ENCODE assay signal across 8 cellular contexts in the genomic region with DNA sequence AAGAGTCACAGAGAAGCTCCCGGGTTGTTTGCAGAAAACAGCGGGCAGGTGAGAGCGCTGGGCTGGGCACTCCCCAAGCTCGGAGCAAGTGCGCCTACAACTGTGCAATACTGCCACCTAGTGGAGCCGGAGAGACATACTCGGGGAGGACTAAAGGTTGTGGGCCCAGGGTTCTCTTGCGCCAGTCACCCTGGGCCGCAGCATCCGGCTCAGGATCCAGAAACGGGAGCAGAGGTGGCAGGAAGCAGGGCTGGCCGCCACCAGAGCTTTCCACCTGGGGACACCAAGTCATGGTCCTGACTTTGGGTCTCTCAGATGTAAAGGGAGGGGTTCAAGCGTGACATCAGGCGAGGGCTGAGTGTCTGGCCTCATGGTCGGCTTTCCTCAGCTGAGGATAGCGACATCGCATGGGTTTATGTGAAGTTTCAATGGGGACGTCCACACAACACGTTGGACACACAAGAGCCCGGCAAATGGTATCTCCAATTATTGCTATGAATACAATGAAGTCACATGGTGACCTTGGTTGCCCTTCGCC. TPM values are rescaled to one million over a fixed set of nuclear protein-coding genes. Genes with fewer than 3 reads are reported as not detected.
DNase-seq lines count a peak whose midpoint lies in the region; ATAC-seq and TF ChIP-seq lines count a peak whose summit lies in the region.

No MANE protein-coding gene starts in this region.

- H3K36me3 Mint-ChIP-seq in endothelial cell (ENCODE audit: low read depth, unreplicated experiment) = no peaks in the 10 kb centered on the region
- H3K36me3 Mint-ChIP-seq in mesothelial cell of epicardium = no peaks in the 10 kb centered on the region

- peak; percentile 92 for TF ChIP-seq CTCF in GM13976 (IDR thresholded peaks at IDR 0.05; ENCODE audit: borderline replicate concordance, control extremely low read depth, extremely low read depth, insufficient read depth, missing control alignments)
- peak; percentile 94 for TF ChIP-seq CTCF in endothelial cell (IDR thresholded peaks at IDR 0.05; ENCODE audit: unreplicated experiment)
- TF ChIP-seq CTCF in mesothelial cell of epicardium (IDR thresholded peaks at IDR 0.05; ENCODE audit: unreplicated experiment) = peak; percentile 94

- H3K9me3 Mint-ChIP-seq in endothelial cell (ENCODE audit: unreplicated experiment) = no peaks in the 10 kb centered on the region
- H3K9me3 Mint-ChIP-seq in mesothelial cell of epicardium = no peaks in the 10 kb centered on the region

- H3K27me3 Mint-ChIP-seq in endothelial cell (ENCODE audit: unreplicated experiment) = peaks cover 2% of the 10 kb centered on the region
- H3K27me3 Mint-ChIP-seq in mesothelial cell of epicardium (ENCODE audit: low read depth) = peaks cover 71% of the 10 kb centered on the region

- DNase-seq in GM13976 (ENCODE audit: low spot score) (peak; percentile 88), HUDEP-2 (lab: John Stamatoyannopoulos, UW; ENCODE audit: unreplicated experiment in 76 of 76) (peak in 71 of 76 experiments; percentile 27 to 86 (median 61)), NOMO-1 (lab: John Stamatoyannopoulos, UW; ENCODE audit: unreplicated experiment in 2 of 2) (peak; percentile 77 to 83), endothelial cell (ENCODE audit: low spot score) (peak; percentile 85), mesothelial cell of epicardium (ENCODE audit: low spot score in 2 of 2, unreplicated experiment in 2 of 2) (peak; percentile 65 to 83)
- peak; percentile 42 to 51 for DNase-seq in activated CD8-positive, alpha-beta memory T cell treated with anti-CD3 and anti-CD28 coated beads for 4 hours (ENCODE audit: low read depth in 2 of 2)
- DNase-seq in stimulated activated CD8-positive, alpha-beta memory T cell treated with anti-CD3 and anti-CD28 coated beads, Interleukin-2, amount 100 ng/mL, for 48 hours (ENCODE audit: low read depth in 2 of 2) = peak; percentile 50 to 62

- in situ Hi-C loops in GM13976 (cut with MboI; ENCODE audit: low sequenced_read_pairs, unreplicated experiment) = no loop called here

- H3K4me1 Mint-ChIP-seq in endothelial cell (ENCODE audit: unreplicated experiment) = peaks cover 6% of the 10 kb centered on the region
- peaks cover 7% of the 10 kb centered on the region for H3K4me1 Mint-ChIP-seq in mesothelial cell of epicardium

- H3K27ac Mint-ChIP-seq in endothelial cell (ENCODE audit: unreplicated experiment) (no peak overlapping the region), mesothelial cell of epicardium (no peak overlapping the region)

- ATAC-seq in GM21515 (IDR thresholded peaks at IDR 0.05; ENCODE audit: unreplicated experiment) = no peak

- no peak overlapping the region for H3K4me3 Mint-ChIP-seq in endothelial cell (ENCODE audit: unreplicated experiment)
- no peak overlapping the region for H3K4me3 Mint-ChIP-seq in mesothelial cell of epicardium

RNA-seq across cellular contexts. Expression of a gene that starts 11.2 kb away (rescaled TPM):
- total RNA-seq in endothelial cell (ENCODE audit: unreplicated experiment) = not detected
- not detected in 3 replicates for total RNA-seq in mesothelial cell of epicardium

RNA-seq across cellular contexts. Expression of a gene that starts 30.5 kb away (rescaled TPM):
- total RNA-seq in endothelial cell (ENCODE audit: unreplicated experiment) (not detected), mesothelial cell of epicardium (8.9 to 11.5 TPM (median 9.5 TPM) in 3 replicates)

RNA-seq across cellular contexts. Expression of a gene that starts 47.0 kb away (rescaled TPM):
- total RNA-seq in endothelial cell (ENCODE audit: unreplicated experiment) (0.67 TPM), mesothelial cell of epicardium (14.6 to 15.4 TPM (median 15.4 TPM) in 3 replicates)

RNA-seq across cellular contexts. Expression of a gene that starts 49.1 kb away (rescaled TPM):
- total RNA-seq in endothelial cell (ENCODE audit: unreplicated experiment) = not detected
- not detected in 3 replicates for total RNA-seq in mesothelial cell of epicardium
